In genomic region chr3:176214758-176215157, GRCh38 we compare ENCODE assay signal across 35 cellular contexts.
"Had no signal": no experiment of that assay in that cellular context is flagged by ENCODE, and none has a peak within 500 bp of the region (broad histone marks: within the 10 kb centered on the region; RNA-seq: fewer than 3 reads in every experiment).

No MANE protein-coding gene starts in this region.

- DNase-seq: Kasumi-1, MG63, MM.1S, MV-4-11, NCI-H1048, NCI-H1092, NCI-H1092 treated with DMSO at 0.1 percent for 48 hours, NCI-H1105, NCI-H1105 treated with DMSO at 0.1 percent for 48 hours, NCI-H1417, NCI-H1417 treated with DMSO at 0.1 percent for 48 hours, NCI-H1436, NCI-H1436 treated with DMSO at 0.1 percent for 48 hours, NCI-H146, NCI-H1694, NCI-H1694 treated with DMSO at 0.1 percent for 48 hours, NCI-H187, NCI-H187 treated with DMSO at 0.1 percent for 48 hours, NCI-H2029, NCI-H2029 treated with DMSO at 0.1 percent for 48 hours, NCI-H2081, NCI-H2081 treated with DMSO at 0.1 percent for 48 hours, NCI-H2107, NCI-H2171, NCI-H2171 treated with DMSO at 0.1 percent for 48 hours, NCI-H2227 treated with DMSO at 0.1 percent for 48 hours, NCI-H226, NCI-H345, NCI-H446, NCI-H446 treated with DMSO at 0.1 percent for 48 hours, NCI-H510A, NCI-H510A treated with DMSO at 0.1 percent for 48 hours, NCI-H524, NCI-H524 treated with DMSO at 0.1 percent for 48 hours, NCI-H526 had no signal

- H3K27me3 ChIP-seq: MG63 had no signal

- H3K4me3 ChIP-seq: MG63 had no signal

- H3K9me3 ChIP-seq: MG63 had no signal

- H3K36me3 ChIP-seq: MG63 had no signal
